In the genomic region with DNA sequence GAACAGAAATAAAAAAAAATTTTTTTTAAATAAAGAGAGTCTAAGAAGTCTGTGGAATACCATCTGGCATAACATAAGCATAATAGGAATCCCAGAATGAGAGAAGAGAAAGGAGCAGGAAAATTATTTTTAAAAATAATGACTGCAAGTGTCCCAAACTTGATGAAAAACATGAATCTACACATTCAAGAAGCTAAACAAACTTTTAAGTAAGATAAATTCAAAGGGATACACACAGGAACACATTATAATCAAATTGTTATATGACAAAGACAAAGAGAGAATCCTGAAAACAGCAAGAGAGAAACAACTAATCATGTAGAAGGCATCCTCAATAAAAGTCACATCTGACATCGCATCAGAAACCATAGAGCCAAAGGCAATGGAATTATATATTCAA, we compare ENCODE assay signal across 25 cellular contexts.
"Had no signal": no experiment of that assay in that cellular context is flagged by ENCODE, and none has a peak within 500 bp of the region (broad histone marks: within the 10 kb centered on the region; RNA-seq: fewer than 3 reads in every experiment).

No MANE protein-coding gene starts in this region.

- DNase-seq: cortex of kidney; effector memory CD8-positive, alpha-beta T cell; foreskin fibroblast; gastrocnemius medialis; head of caudate nucleus; kidney; midbrain; naive thymus-derived CD4-positive, alpha-beta T cell; right lobe of liver; small intestine; stimulated activated CD4-positive, alpha-beta T cell treated with anti-CD3 and anti-CD28 coated beads, Interleukin-12 subunit alpha, Interleukin-12 subunit beta, amount 100 ng/mL, for 4 hours; stimulated activated CD4-positive, alpha-beta T cell treated with anti-CD3 and anti-CD28 coated beads, Interleukin-1b, Interleukin-23, amount 100 ng/mL, for 48 hours; stimulated activated CD4-positive, alpha-beta T cell treated with anti-CD3 and anti-CD28 coated beads, Interleukin-4, amount 100 ng/mL, for 24 hours; stimulated activated naive CD4-positive, alpha-beta T cell treated with Interleukin-2 at 50 U/mL for 16 hours; stomach; thyroid gland; upper lobe of left lung had no signal

- ATAC-seq: effector memory CD8-positive, alpha-beta T cell; gastrocnemius medialis; left lobe of liver; naive thymus-derived CD4-positive, alpha-beta T cell; right lobe of liver had no signal

- H3K36me3 ChIP-seq: gastrocnemius medialis, right lobe of liver, stomach, thyroid gland, upper lobe of left lung had no signal

- H3K27ac Mint-ChIP-seq: effector memory CD8-positive, alpha-beta T cell; nephron; neural progenitor cell; stimulated activated effector memory CD8-positive, alpha-beta T cell treated with anti-CD3 and anti-CD28 coated beads, Interleukin-12 subunit alpha, Interleukin-12 subunit beta, amount 100 ng/mL, for 72 hours had no signal

- H3K4me3 ChIP-seq: gastrocnemius medialis, lung, neural progenitor cell, right lobe of liver, stomach, thyroid gland, upper lobe of left lung had no signal

- H2AFZ ChIP-seq: neural progenitor cell, parathyroid adenoma had no signal

- H3K4me2 ChIP-seq: neural progenitor cell had no signal

- H3K9me3 ChIP-seq: gastrocnemius medialis, right lobe of liver, stomach, thyroid gland, upper lobe of left lung had no signal

- H3K27ac ChIP-seq: gastrocnemius medialis, neural progenitor cell, parathyroid adenoma, right lobe of liver, thyroid gland had no signal

- H3K9me3 Mint-ChIP-seq: effector memory CD8-positive, alpha-beta T cell had no signal

- H3K27me3 Mint-ChIP-seq: effector memory CD8-positive, alpha-beta T cell; memory B cell; naive thymus-derived CD4-positive, alpha-beta T cell; progenitor cell of endocrine pancreas had no signal

- H3K9ac ChIP-seq: neural progenitor cell, parathyroid adenoma had no signal

- H3K27me3 ChIP-seq: gastrocnemius medialis, neural progenitor cell, right lobe of liver, stomach, thyroid gland, upper lobe of left lung had no signal

- H3K4me3 Mint-ChIP-seq: effector memory CD8-positive, alpha-beta T cell; nephron; neural progenitor cell; stimulated activated effector memory CD8-positive, alpha-beta T cell treated with anti-CD3 and anti-CD28 coated beads, Interleukin-12 subunit alpha, Interleukin-12 subunit beta, amount 100 ng/mL, for 72 hours had no signal
